3 cellular contexts compared by ENCODE assay signal in genomic region chr12:132335179-132335756, GRCh38.
TF ChIP-seq lines count a peak whose summit lies in the region.

No MANE protein-coding gene starts in this region.

TF ChIP-seq in A549, 52 proteins besides CTCF, POLR2A, EP300 and RAD21 (continued from another document):
- TF ChIP-seq JUN (IDR thresholded peaks at IDR 0.05): no peak
TF ChIP-seq in A549: peak in this region for 0.

TF ChIP-seq in GM12891, 5 proteins besides CTCF, POLR2A, EP300 and RAD21 (continued from another document):
- TF ChIP-seq POU2F2 (IDR thresholded peaks at IDR 0.05; ENCODE audit: low read depth, low read length): no peak

TF ChIP-seq in endothelial cell of umbilical vein, 7 proteins besides CTCF, POLR2A, EP300 and RAD21 (continued from another document):
- TF ChIP-seq FOS (IDR thresholded peaks at IDR 0.05; ENCODE audit: borderline replicate concordance, insufficient read depth, low read length) (no peak), EZH2 (IDR thresholded peaks at IDR 0.05; ENCODE audit: borderline replicate concordance, low read depth, low read length, severe bottlenecking) (no peak)
